8 cellular contexts compared by ENCODE assay signal in genomic region chr1:11653616-11654570, GRCh38. TPM values are rescaled to one million over a fixed set of nuclear protein-coding genes. Genes with fewer than 3 reads are reported as not detected.
DNase-seq lines count a peak whose midpoint lies in the region; ATAC-seq and TF ChIP-seq lines count a peak whose summit lies in the region.

Gene FBXO2, minus strand, starts transcription at chr1:11654429. Its CDS starts 89 bp downstream, at chr1:11654340.

- no peak for DNase-seq in activated naive CD8-positive, alpha-beta T cell treated with anti-CD3 and anti-CD28 coated beads, Interleukin-2, amount 10 ng/mL, durations not matched to agents 7 days and 5 days
- DNase-seq in right atrium auricular region (ENCODE audit: low spot score) (no peak), retina (peak; percentile 65), hippocampal formation (lab: John Stamatoyannopoulos, UW) (no peak), SKM-1 (lab: John Stamatoyannopoulos, UW; ENCODE audit: unreplicated experiment) (no peak)

- peak within 1 kb of the TSS; percentile 72 for H3K27ac Mint-ChIP-seq in activated naive CD8-positive, alpha-beta T cell treated with anti-CD3 and anti-CD28 coated beads, Interleukin-2, amount 10 ng/mL, durations not matched to agents 7 days and 5 days

- TF ChIP-seq CTCF in right atrium auricular region (IDR thresholded peaks at IDR 0.05) = no peak

- H3K27me3 Mint-ChIP-seq in activated naive CD8-positive, alpha-beta T cell treated with anti-CD3 and anti-CD28 coated beads, Interleukin-2, amount 10 ng/mL, durations not matched to agents 7 days and 5 days = no peaks in the 10 kb centered on the region

- peak within 1 kb of the TSS; percentile 82 for H3K4me3 Mint-ChIP-seq in activated naive CD8-positive, alpha-beta T cell treated with anti-CD3 and anti-CD28 coated beads, Interleukin-2, amount 10 ng/mL, durations not matched to agents 7 days and 5 days

- no peaks in the 10 kb centered on the region for H3K27me3 ChIP-seq in right atrium auricular region

- H3K36me3 ChIP-seq in ES-I3 (ENCODE audit: insufficient read depth, low read length) (peaks cover 10% of the 10 kb centered on the region), right atrium auricular region (peaks cover 10% of the 10 kb centered on the region)

- H3K27ac ChIP-seq in right atrium auricular region = peak within 1 kb of the TSS; percentile 65 to 79

- no peaks in the 10 kb centered on the region for H3K9me3 Mint-ChIP-seq in activated naive CD8-positive, alpha-beta T cell treated with anti-CD3 and anti-CD28 coated beads, Interleukin-2, amount 10 ng/mL, durations not matched to agents 7 days and 5 days

- ATAC-seq in HG02973 (IDR thresholded peaks at IDR 0.05; ENCODE audit: unreplicated experiment) = peak; percentile 34
- ATAC-seq in activated naive CD8-positive, alpha-beta T cell treated with anti-CD3 and anti-CD28 coated beads, Interleukin-2, amount 10 ng/mL, durations not matched to agents 7 days and 5 days (ENCODE audit: low read depth) = no peak
- no peak for ATAC-seq in GM19452 (IDR thresholded peaks at IDR 0.05; ENCODE audit: unreplicated experiment)

- H3K9ac ChIP-seq in ES-I3 (ENCODE audit: low read depth, low read length) = peak within 1 kb of the TSS; percentile 85

- peaks cover 19% of the 10 kb centered on the region for H3K4me1 Mint-ChIP-seq in activated naive CD8-positive, alpha-beta T cell treated with anti-CD3 and anti-CD28 coated beads, Interleukin-2, amount 10 ng/mL, durations not matched to agents 7 days and 5 days

- H3K4me1 ChIP-seq in ES-I3 (ENCODE audit: insufficient read depth, low read length) = peaks cover 24% of the 10 kb centered on the region
- peaks cover 0 to 39% of the 10 kb centered on the region in 2 donors for H3K4me1 ChIP-seq in right atrium auricular region

- H3K4me3 ChIP-seq in right atrium auricular region = peak within 1 kb of the TSS; percentile 59 to 82

- POLR2A ChIA-PET in activated naive CD8-positive, alpha-beta T cell treated with anti-CD3 and anti-CD28 coated beads, Interleukin-2, amount 10 ng/mL, durations not matched to agents 7 days and 5 days (lab: Charles Lee) = interaction anchor here (0.5 to 8.2 kb wide), 9 partner anchors 10 to 256 kb away, joined by 3 to 86 read pairs (median 4); partner anchors contain the start of genes CLCN6, FBXO6 and MTHFR

- H3K9me3 ChIP-seq in ES-I3 (ENCODE audit: control insufficient read depth, insufficient read depth, low read length) (no peaks in the 10 kb centered on the region), right atrium auricular region (no peaks in the 10 kb centered on the region)

- peaks cover 14% of the 10 kb centered on the region for H3K36me3 Mint-ChIP-seq in activated naive CD8-positive, alpha-beta T cell treated with anti-CD3 and anti-CD28 coated beads, Interleukin-2, amount 10 ng/mL, durations not matched to agents 7 days and 5 days

RNA-seq across cellular contexts. Expression of gene FBXO2, which starts in this region (rescaled TPM):
- total RNA-seq in activated naive CD8-positive, alpha-beta T cell treated with anti-CD3 and anti-CD28 coated beads, Interleukin-2, amount 10 ng/mL, durations not matched to agents 7 days and 5 days = 1 to 10 TPM; 4.8 to 6.2 TPM
- total RNA-seq in right atrium auricular region = 10 to 100 TPM in 1 of 2 donors, 1 to 10 TPM in 1; 2.5 to 16.7 TPM
